Comparison of ENCODE assay signal across 8 cellular contexts in genomic region chrX:140141444-140142029, GRCh38.
A peak's percentile ranks its signal among the peaks of the same experiment; 100 is the strongest.
DNase-seq lines count a peak whose midpoint lies in the region; ATAC-seq lines count a peak whose summit lies in the region.

No MANE protein-coding gene starts in this region.

- no peaks in the 10 kb centered on the region for H3K9me3 ChIP-seq in adipocyte (ENCODE audit: control insufficient read depth, low read length)

- H3K4me3 ChIP-seq in adipocyte (ENCODE audit: low read length), result no peak overlapping the region

- no peak overlapping the region for H3K9ac ChIP-seq in adipocyte (ENCODE audit: low read length)

- H3K27me3 ChIP-seq in adipocyte (replicated peaks; ENCODE audit: control insufficient read depth, insufficient read depth, low read length), result peaks cover 44% of the 10 kb centered on the region

- no peaks in the 10 kb centered on the region for H3K4me1 Mint-ChIP-seq in stimulated activated naive CD8-positive, alpha-beta T cell treated with anti-CD3 and anti-CD28 coated beads, Interleukin-15, amount 100 ng/mL, for 72 hours

- DNase-seq in activated T-cell treated with anti-CD3 and anti-CD28 coated beads for 4 hours (peak; percentile 0), NCI-H1694 (lab: John Stamatoyannopoulos, UW) (peak; percentile 24), adipocyte (ENCODE audit: low read depth) (peak; percentile 58), iris pigment epithelial cell (ENCODE audit: low read depth) (peak; percentile 20), middle frontal gyrus (ENCODE audit: extremely low spot score, low spot score) (no peak)
- DNase-seq in activated T-cell treated with anti-CD3 and anti-CD28 coated beads, Interleukin-2, amount 50 U/mL, for 1 hour, result no peak
- DNase-seq in stimulated activated naive CD8-positive, alpha-beta T cell treated with anti-CD3 and anti-CD28 coated beads, Interleukin-15, amount 100 ng/mL, for 72 hours, result peak; percentile 0 to 8

- no peak overlapping the region for H3K4me3 Mint-ChIP-seq in stimulated activated naive CD8-positive, alpha-beta T cell treated with anti-CD3 and anti-CD28 coated beads, Interleukin-15, amount 100 ng/mL, for 72 hours

- peak; percentile 83 for ATAC-seq in GM21717 (IDR thresholded peaks at IDR 0.05; ENCODE audit: unreplicated experiment)
- no peak for ATAC-seq in stimulated activated naive CD8-positive, alpha-beta T cell treated with anti-CD3 and anti-CD28 coated beads, Interleukin-15, amount 100 ng/mL, for 72 hours

- H3K27me3 Mint-ChIP-seq in stimulated activated naive CD8-positive, alpha-beta T cell treated with anti-CD3 and anti-CD28 coated beads, Interleukin-15, amount 100 ng/mL, for 72 hours, result no peaks in the 10 kb centered on the region

- no peak overlapping the region for H3K27ac Mint-ChIP-seq in stimulated activated naive CD8-positive, alpha-beta T cell treated with anti-CD3 and anti-CD28 coated beads, Interleukin-15, amount 100 ng/mL, for 72 hours

- no peaks in the 10 kb centered on the region for H3K9me3 Mint-ChIP-seq in stimulated activated naive CD8-positive, alpha-beta T cell treated with anti-CD3 and anti-CD28 coated beads, Interleukin-15, amount 100 ng/mL, for 72 hours

- no peaks in the 10 kb centered on the region for H3K4me1 ChIP-seq in adipocyte (ENCODE audit: control insufficient read depth, insufficient read depth, low read length)

- no peaks in the 10 kb centered on the region for H3K36me3 ChIP-seq in adipocyte (ENCODE audit: control insufficient read depth, insufficient read depth, low read length, severe bottlenecking)

Comparison
In these comparisons a context has a peak if more than half of its experiments do, and no peak if none do; other contexts are left out.
1. DNase-seq: peak in activated T-cell treated with anti-CD3 and anti-CD28 coated beads for 4 hours (single experiment), NCI-H1694 (single experiment), adipocyte (single experiment), iris pigment epithelial cell (single experiment) and stimulated activated naive CD8-positive, alpha-beta T cell treated with anti-CD3 and anti-CD28 coated beads, Interleukin-15, amount 100 ng/mL, for 72 hours (2 of 2); none in activated T-cell treated with anti-CD3 and anti-CD28 coated beads, Interleukin-2, amount 50 U/mL, for 1 hour (single experiment) and middle frontal gyrus (single experiment).